16 cellular contexts compared by ENCODE assay signal in the genomic region with DNA sequence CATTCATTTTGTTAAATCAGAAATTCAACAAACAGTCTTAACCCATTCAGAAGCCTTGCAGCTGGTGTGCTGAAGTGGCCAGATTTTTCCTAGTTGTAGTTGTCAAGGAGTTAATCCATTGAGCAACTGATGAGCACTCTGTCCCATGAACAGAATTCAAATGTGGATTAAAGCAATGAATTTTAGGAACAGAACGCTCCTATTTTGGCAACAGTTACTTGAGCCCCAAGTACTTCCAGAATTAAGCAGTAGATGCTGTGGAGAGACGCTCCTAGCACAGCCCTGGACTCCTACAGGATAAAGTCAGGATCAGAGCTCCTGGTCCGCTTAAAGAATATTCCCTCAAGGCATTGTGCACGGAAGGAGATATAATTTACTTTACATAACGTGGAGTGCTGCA. TPM values are rescaled to one million over a fixed set of nuclear protein-coding genes. Genes with fewer than 3 reads are reported as not detected.
"Had no signal": no experiment of that assay in that cellular context is flagged by ENCODE, and none has a peak within 500 bp of the region (broad histone marks: within the 10 kb centered on the region; RNA-seq: fewer than 3 reads in every experiment).

No MANE protein-coding gene starts in this region.

- H3K4me3 ChIP-seq: pancreas, stomach, thoracic aorta, upper lobe of right lung had no signal

- H3K27me3 ChIP-seq: pancreas, stomach, upper lobe of right lung had no signal

- H3K9me3 Mint-ChIP-seq: activated naive CD8-positive, alpha-beta T cell treated with anti-CD3 and anti-CD28 coated beads, Interleukin-2, amount 50 U/mL, for 24 hours; activated T-helper 2 cell treated with anti-CD3 and anti-CD28 coated beads, Interferon-gamma antibody, Interleukin-2, Interleukin-4, amounts not matched to agents 10 μg/mL and 5 μg/mL and 100 μg/mL, durations not matched to agents 14 hours and 24 hours and 36 hours; endodermal cell; neural crest cell had no signal

- H3K27ac ChIP-seq: pancreas, stomach, thoracic aorta, upper lobe of right lung, VCaP had no signal

- H3K27me3 Mint-ChIP-seq: activated naive CD8-positive, alpha-beta T cell treated with anti-CD3 and anti-CD28 coated beads, Interleukin-2, amount 50 U/mL, for 24 hours had no signal

- DNase-seq: activated CD4-positive, alpha-beta T cell treated with anti-CD3 and anti-CD28 coated beads for 1 hour; activated CD4-positive, alpha-beta T cell treated with anti-CD3 and anti-CD28 coated beads, Interleukin-2, amount 50 U/mL, for 4 hours; activated naive CD4-positive, alpha-beta T cell treated with anti-CD3 and anti-CD28 coated beads for 36 hours; activated naive CD8-positive, alpha-beta T cell treated with anti-CD3 and anti-CD28 coated beads, Interleukin-2, amount 50 U/mL, for 24 hours; endodermal cell; pancreas; stimulated activated CD4-positive, alpha-beta T cell treated with anti-CD3 and anti-CD28 coated beads, Interleukin-12 subunit alpha, Interleukin-12 subunit beta, amount 100 ng/mL, for 4 hours; stimulated activated CD4-positive, alpha-beta T cell treated with anti-CD3 and anti-CD28 coated beads, Interleukin-2, amount 100 ng/mL, for 24 hours; stomach; upper lobe of right lung had no signal

- ATAC-seq: activated naive CD8-positive, alpha-beta T cell treated with anti-CD3 and anti-CD28 coated beads, Interleukin-2, amount 50 U/mL, for 24 hours; pancreas; upper lobe of right lung had no signal

- H3K9me3 ChIP-seq: pancreas, stomach, thoracic aorta, upper lobe of right lung had no signal

- H3K36me3 ChIP-seq: pancreas, stomach, thoracic aorta, upper lobe of right lung had no signal

- H3K27ac Mint-ChIP-seq: activated naive CD4-positive, alpha-beta T cell treated with anti-CD3 and anti-CD28 coated beads for 36 hours; activated naive CD8-positive, alpha-beta T cell treated with anti-CD3 and anti-CD28 coated beads, Interleukin-2, amount 50 U/mL, for 24 hours; activated T-helper 2 cell treated with anti-CD3 and anti-CD28 coated beads, Interferon-gamma antibody, Interleukin-2, Interleukin-4, amounts not matched to agents 10 μg/mL and 5 μg/mL and 100 μg/mL, durations not matched to agents 14 hours and 24 hours and 36 hours; endodermal cell had no signal

- H3K4me1 ChIP-seq: upper lobe of right lung had no signal

- H3K4me3 Mint-ChIP-seq: activated naive CD4-positive, alpha-beta T cell treated with anti-CD3 and anti-CD28 coated beads for 36 hours; activated naive CD8-positive, alpha-beta T cell treated with anti-CD3 and anti-CD28 coated beads, Interleukin-2, amount 50 U/mL, for 24 hours; endodermal cell; neural crest cell had no signal

- FAIRE-seq: astrocyte, pancreas had no signal

RNA-seq across cellular contexts. Expression of a gene that starts 53.4 kb away (rescaled TPM):
- total RNA-seq: activated naive CD4-positive, alpha-beta T cell treated with anti-CD3 and anti-CD28 coated beads for 36 hours; activated T-helper 2 cell treated with anti-CD3 and anti-CD28 coated beads, Interferon-gamma antibody, Interleukin-2, Interleukin-4, amounts not matched to agents 10 μg/mL and 5 μg/mL and 100 μg/mL, durations not matched to agents 14 hours and 24 hours and 36 hours; T-helper 1 cell treated with Interleukin-12 subunit alpha and Interleukin-12 subunit beta and Interleukin-4 antibody, amounts not matched to agents 30 ng/mL and 1 ng/mL, for 36 hours had no signal
